Comparison of ENCODE assay signal across 20 cellular contexts in genomic region chr6:105282801-105283585, GRCh38.
A peak's percentile ranks its signal among the peaks of the same experiment; 100 is the strongest.
DNase-seq lines count a peak whose midpoint lies in the region; ATAC-seq and TF ChIP-seq lines count a peak whose summit lies in the region.
"Had no signal": no experiment of that assay in that cellular context is flagged by ENCODE, and none has a peak within 500 bp of the region (broad histone marks: within the 10 kb centered on the region; RNA-seq: fewer than 3 reads in every experiment).

No MANE protein-coding gene starts in this region.

- peaks cover 76% of the 10 kb centered on the region for H3K36me3 Mint-ChIP-seq in brain

- intact Hi-C loops in transverse colon (cut with DNase I; ENCODE audit: low total_unique reads): no loop called here

- H3K4me3 ChIP-seq in transverse colon: no peak overlapping the region
- H3K4me3 ChIP-seq: A549, BLaER1, GM23338, MG63 had no signal

- no peaks in the 10 kb centered on the region for H3K9me3 Mint-ChIP-seq in brain
- H3K9me3 Mint-ChIP-seq: GM23338 had no signal

- peak overlapping the region in 1 of 5 experiments; percentile 14 for H3K4me3 Mint-ChIP-seq in brain
- H3K4me3 Mint-ChIP-seq: CD4-positive, alpha-beta memory T cell; GM23338 had no signal

- H3K27me3 ChIP-seq in transverse colon: no peaks in the 10 kb centered on the region
- H3K27me3 ChIP-seq: BLaER1, MG63 had no signal

- ATAC-seq in GM21360 (IDR thresholded peaks at IDR 0.05; ENCODE audit: unreplicated experiment) (no peak), HG02852 (IDR thresholded peaks at IDR 0.05; ENCODE audit: unreplicated experiment) (no peak)
- ATAC-seq: A549, GM23338 had no signal

- H3K9me3 ChIP-seq in transverse colon: no peaks in the 10 kb centered on the region
- H3K9me3 ChIP-seq: A549, BLaER1, MG63 had no signal

- H3K27me3 Mint-ChIP-seq in brain: no peaks in the 10 kb centered on the region
- H3K27me3 Mint-ChIP-seq: CD4-positive, alpha-beta memory T cell had no signal

- H3K27ac Mint-ChIP-seq in brain: peak overlapping the region in 4 of 5 experiments; percentile 45 to 89 (median 76)
- H3K27ac Mint-ChIP-seq: GM23338 had no signal

- in situ Hi-C loops in transverse colon (cut with MboI; ENCODE audit: low pct_ligation_motif_present in 1 of 4, low pct_unique_long_range_greater_than_20kb in 1 of 4, low sequenced_read_pairs in 3 of 4): no loop called here

- H3K27ac ChIP-seq in transverse colon: no peak overlapping the region
- H3K27ac ChIP-seq: A549, BLaER1 had no signal

- no peak for TF ChIP-seq EP300 in transverse colon (IDR thresholded peaks at IDR 0.05; ENCODE audit: low read depth)

- H3K36me3 ChIP-seq in transverse colon: peaks cover 0 to 50% (median 22%) of the 10 kb centered on the region in 4 donors

- 84 to 88% methylated on average over 8 to 17 of the region's 17 CpGs for WGBS in transverse colon (ENCODE audit: low coverage in 1 of 2), 2 donors

- DNase-seq in NCI-H2171 treated with DMSO at 0.1 percent for 48 hours (lab: John Stamatoyannopoulos, UW) (peak; percentile 76), NCI-H2171 (lab: John Stamatoyannopoulos, UW) (no peak), NCI-H524 treated with DMSO at 0.1 percent for 48 hours (lab: John Stamatoyannopoulos, UW) (peak; percentile 63), transverse colon (no peak)
- DNase-seq: CD4-positive, alpha-beta memory T cell; DMS53; HCEC 1CT; Kasumi-1; MG63; NCI-H1092; NCI-H187; NCI-H510A; SHP77; T-helper 1 cell had no signal

- no peak for TF ChIP-seq POLR2A in transverse colon (IDR thresholded peaks at IDR 0.05)

- no peaks in the 10 kb centered on the region for H3K4me1 ChIP-seq in transverse colon
- H3K4me1 ChIP-seq: A549, BLaER1 had no signal

- peaks cover 6% of the 10 kb centered on the region for H3K4me1 Mint-ChIP-seq in brain
- H3K4me1 Mint-ChIP-seq: GM23338 had no signal

- no peak for TF ChIP-seq CTCF in brain (conservative IDR thresholded peaks at IDR 0.05)
- TF ChIP-seq CTCF in transverse colon (IDR thresholded peaks at IDR 0.05): no peak

Comparison
In these comparisons a context has a peak if more than half of its experiments do, and no peak if none do; other contexts are left out.
1. DNase-seq: peak in NCI-H2171 treated with DMSO at 0.1 percent for 48 hours (single experiment) and NCI-H524 treated with DMSO at 0.1 percent for 48 hours (single experiment); none in NCI-H2171 (single experiment) and transverse colon (single experiment).